ENCODE assay signal across 1 cellular context in genomic region chr10:44959243-44960097, GRCh38.
A peak's percentile ranks its signal among the peaks of the same experiment; 100 is the strongest.
TF ChIP-seq lines count a peak whose summit lies in the region.

Gene RASSF4 (plus strand): TSS chr10:44959802. CDS start chr10:44970203, 10,401 bp downstream.

TF ChIP-seq in A549, 52 proteins besides CTCF, POLR2A, EP300 and RAD21 (continued from another document):
- TF ChIP-seq MAX (IDR thresholded peaks at IDR 0.05) (peak; percentile 34), JUN (IDR thresholded peaks at IDR 0.05) (peak in 1 of 2 experiments; percentile 86; a peak in 3 of 5 replicates), HEYL (CRISPR knock-in tag; IDR thresholded peaks at IDR 0.05) (no peak), FOSL2 (IDR thresholded peaks at IDR 0.05) (no peak), FOSL2 (CRISPR knock-in tag; IDR thresholded peaks at IDR 0.05) (no peak), GATA3 (IDR thresholded peaks at IDR 0.05; ENCODE audit: borderline replicate concordance) (no peak), HOXB13 (CRISPR knock-in tag; IDR thresholded peaks at IDR 0.05; ENCODE audit: low read depth) (no peak), CBX8 (IDR thresholded peaks at IDR 0.05) (no peak), PBX3 (IDR thresholded peaks at IDR 0.05) (0 out of 2 replicates have a peak, but pooled peaks have one; percentile 25), E2F6 (IDR thresholded peaks at IDR 0.05; ENCODE audit: borderline replicate concordance, low read depth) (0 out of 2 replicates have a peak, but pooled peaks have one; percentile 30), HES2 (IDR thresholded peaks at IDR 0.05) (no peak), HMGXB4 (CRISPR knock-in tag; IDR thresholded peaks at IDR 0.05; ENCODE audit: borderline replicate concordance) (no peak), PHF8 (IDR thresholded peaks at IDR 0.05; ENCODE audit: borderline replicate concordance, low read depth) (peak; percentile 97), KDM1A (IDR thresholded peaks at IDR 0.05; ENCODE audit: low read depth) (no peak), CHD2 (IDR thresholded peaks at IDR 0.05; ENCODE audit: low read length, partially characterized antibody) (no peak), TP53 (CRISPR knock-in tag; IDR thresholded peaks at IDR 0.05) (no peak)
